8 cellular contexts compared by ENCODE assay signal in the genomic region with DNA sequence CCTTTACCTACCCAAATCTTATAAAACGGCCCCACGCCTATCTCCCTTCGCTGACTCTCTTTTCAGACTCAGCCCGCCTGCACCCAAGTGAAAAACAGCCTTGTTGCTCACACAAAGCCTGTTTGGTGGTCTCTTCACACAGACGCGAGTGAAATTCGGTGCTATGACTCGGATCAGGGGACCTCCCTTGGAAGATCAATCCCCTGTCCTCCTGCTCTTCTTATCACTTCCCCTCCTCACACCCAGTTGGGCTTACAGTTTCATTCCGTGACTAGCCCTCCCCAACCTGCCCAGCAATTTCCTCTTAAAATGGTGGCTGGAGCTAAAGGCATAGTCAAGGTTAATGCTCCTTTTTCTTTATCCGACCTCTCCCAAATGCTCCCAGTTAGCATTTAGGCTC.
DNase-seq lines count a peak whose midpoint lies in the region; ATAC-seq, FAIRE-seq and TF ChIP-seq lines count a peak whose summit lies in the region.
"Not testable (repeated sequence)": the region's sequence is repeated elsewhere in the genome, so short reads cannot be mapped to it uniquely, and the experiment has no call there.

No MANE protein-coding gene starts in this region.

- not testable (repeated sequence) for H3F3A ChIP-seq in GM23338 (replicated peaks; ENCODE audit: low read depth)

- peaks cover 15% of the 10 kb centered on the region for H3K4me1 Mint-ChIP-seq in GM23338
- H3K4me1 Mint-ChIP-seq in H9, nephron progenitor cell, neural crest cell: not testable (repeated sequence)
- peaks cover 11% of the 10 kb centered on the region for H3K4me1 Mint-ChIP-seq in endodermal cell

- not testable (repeated sequence) for H4K5ac ChIP-seq in H9 (ENCODE audit: insufficient read length, low read depth, low read length); H1 (ENCODE audit: insufficient read length, low read depth, low read length)
- H4K5ac ChIP-seq in mesendoderm (ENCODE audit: low read length), result peak overlapping the region; percentile 71

- not testable (repeated sequence) for H3K79me1 ChIP-seq in H9 (ENCODE audit: insufficient read depth, low read depth, low read length, poor library complexity, severe bottlenecking); H1 (ENCODE audit: low read depth, low read length); mesendoderm (ENCODE audit: low read length)

- H2BK15ac ChIP-seq in H9 (ENCODE audit: low read depth, low read length); H1 (ENCODE audit: low read length); mesendoderm (replicated peaks; ENCODE audit: low read depth): not testable (repeated sequence)

- not testable (repeated sequence) for FAIRE-seq in K562 (lab: Jason Lieb, UNC); H1 (lab: Jason Lieb, UNC)

- H3K4me3 Mint-ChIP-seq in GM23338, H9, endodermal cell, nephron progenitor cell, neural crest cell: not testable (repeated sequence)

- not testable (repeated sequence) for TF ChIP-seq EP300 in K562 (IDR thresholded peaks at IDR 0.05; ENCODE audit: low read length); H1 (IDR thresholded peaks at IDR 0.05; ENCODE audit: borderline replicate concordance in 1 of 2, low read depth in 2 of 2, low read length in 2 of 2)

- not testable (repeated sequence) for H2BK12ac ChIP-seq in H9 (ENCODE audit: insufficient read length, low read depth, low read length)
- peak overlapping the region; percentile 60; the same call in 1 of the 2 replicates for H2BK12ac ChIP-seq in H1 (ENCODE audit: low read depth, low read length)

- POLR2A ChIA-PET in K562 (lab: Yijun Ruan, JAX); H1 (lab: Charles Lee; ENCODE audit: partially characterized antibody): not testable (repeated sequence)

- TF ChIP-seq CTCF in GM23338 (conservative IDR thresholded peaks at IDR 0.05; ENCODE audit: low read depth in 2 of 2); H9 (conservative IDR thresholded peaks at IDR 0.05); K562 (IDR thresholded peaks at IDR 0.05 in 2 of 3, conservative IDR thresholded peaks at IDR 0.05 in 1 of 3; ENCODE audit: insufficient read depth in 2 of 3, low read depth in 1 of 3, low read length in 3 of 3); H1 (IDR thresholded peaks at IDR 0.05; ENCODE audit: control extremely low read depth in 1 of 3, insufficient read depth in 1 of 3, low read depth in 1 of 3, low read length in 3 of 3); endodermal cell (conservative IDR thresholded peaks at IDR 0.05); nephron progenitor cell (IDR thresholded peaks at IDR 0.05); neural crest cell (conservative IDR thresholded peaks at IDR 0.05): not testable (repeated sequence)

- DNase-seq in GM23338 (ENCODE audit: low spot score); H9; K562 (ENCODE audit: extremely low read depth in 1 of 4, low spot score in 3 of 4); H1 (ENCODE audit: low read depth in 1 of 2, low spot score in 2 of 2); nephron progenitor cell; neural crest cell (ENCODE audit: low read depth, low spot score): not testable (repeated sequence)
- peak; percentile 52 for DNase-seq in endodermal cell
- peak; percentile 70 for DNase-seq in mesendoderm

- not testable (repeated sequence) for H3T11ph ChIP-seq in H9 (ENCODE audit: low read length)

- not testable (repeated sequence) for H3K27me3 ChIP-seq in GM23338 (ENCODE audit: insufficient read depth); H9 (ENCODE audit: insufficient read depth, low read length); K562 (ENCODE audit: control insufficient read depth in 2 of 2, insufficient read depth in 2 of 2, low read length in 2 of 2); H1 (replicated peaks in 1 of 4; ENCODE audit: control insufficient read depth in 3 of 4, extremely low read depth in 1 of 4, insufficient read depth in 3 of 4, low read length in 3 of 4); endodermal cell (ENCODE audit: control insufficient read depth, insufficient read depth, low read length, poor library complexity, severe bottlenecking); mesendoderm (ENCODE audit: insufficient read depth, low read length, poor library complexity)

- H3K23ac ChIP-seq in H9 (ENCODE audit: insufficient read length, low read depth, low read length); H1 (ENCODE audit: insufficient read length); mesendoderm (ENCODE audit: low read length): not testable (repeated sequence)

- not testable (repeated sequence) for H3K23me2 ChIP-seq in H9 (ENCODE audit: insufficient read length, low read depth, low read length, poor library complexity, severe bottlenecking); H1 (ENCODE audit: low read depth, low read length)

- H3K9me3 ChIP-seq in H9 (ENCODE audit: control insufficient read depth, low read depth, low read length); K562 (replicated peaks; ENCODE audit: control insufficient read depth, insufficient read depth, low read depth, low read length); H1 (ENCODE audit: insufficient read depth in 2 of 2, low read depth in 1 of 2, low read length in 1 of 2); endodermal cell (ENCODE audit: control insufficient read depth, low read length): not testable (repeated sequence)

- H3K27ac ChIP-seq in GM23338 (ENCODE audit: low read depth); H9 (ENCODE audit: insufficient read length, low read depth, low read length); K562 (ENCODE audit: extremely low read depth, low read depth, low read length); H1 (ENCODE audit: low read depth, low read length); endodermal cell (ENCODE audit: low read depth, low read length); mesendoderm (ENCODE audit: low read depth, low read length): not testable (repeated sequence)

- not testable (repeated sequence) for H3K27ac Mint-ChIP-seq in GM23338
- H3K27ac Mint-ChIP-seq in H9 (peak overlapping the region in 2 of 3 experiments; percentile 20 to 84; a peak in 2 of 7 replicates), endodermal cell (peak overlapping the region; percentile 23), nephron progenitor cell (peak overlapping the region; percentile 14), neural crest cell (ENCODE audit: unreplicated experiment) (peak overlapping the region; percentile 8)

- H3K4me2 ChIP-seq in GM23338; H9 (ENCODE audit: insufficient read depth, insufficient read length, low read length); K562 (ENCODE audit: insufficient read depth, low read length); H1 (ENCODE audit: insufficient read depth in 1 of 2, low read depth in 2 of 2, low read length in 2 of 2); mesendoderm (ENCODE audit: low read length): not testable (repeated sequence)

- BruUV-seq in K562 (replicated peaks; lab: Mats Ljungman, UMichigan), result not testable (repeated sequence)

- not testable (repeated sequence) for H3K36me3 ChIP-seq in GM23338 (ENCODE audit: insufficient read depth); K562 (ENCODE audit: control insufficient read depth, insufficient read depth, low read length); H1 (ENCODE audit: control insufficient read depth in 2 of 4, insufficient read depth in 4 of 4, low read length in 3 of 4); endodermal cell (ENCODE audit: control insufficient read depth, insufficient read depth, low read length); mesendoderm (ENCODE audit: control insufficient read depth, insufficient read depth, low read length)

- not testable (repeated sequence) for H3K4ac ChIP-seq in H9 (ENCODE audit: low read depth, low read length); H1 (replicated peaks; ENCODE audit: insufficient read length, low read depth, low read length); mesendoderm (ENCODE audit: low read depth, low read length)

- H3K4me1 ChIP-seq in GM23338 (ENCODE audit: insufficient read depth), result peaks cover 22% of the 10 kb centered on the region
- not testable (repeated sequence) for H3K4me1 ChIP-seq in H9 (ENCODE audit: insufficient read depth, low read length); K562 (replicated peaks in 1 of 2; ENCODE audit: control insufficient read depth in 2 of 2, insufficient read depth in 2 of 2, low read length in 2 of 2); H1 (replicated peaks in 1 of 4; ENCODE audit: control insufficient read depth in 3 of 4, insufficient read depth in 4 of 4, low read length in 3 of 4); endodermal cell (ENCODE audit: control insufficient read depth, insufficient read depth, low read length); mesendoderm (ENCODE audit: control insufficient read depth, low read depth, low read length)

- not testable (repeated sequence) for H4K8ac ChIP-seq in H9 (replicated peaks; ENCODE audit: insufficient read length, low read depth, low read length); H1 (ENCODE audit: extremely low read depth, insufficient read depth, low read length); mesendoderm (ENCODE audit: low read depth, low read length)

- not testable (repeated sequence) for ATAC-seq in GM23338, K562

- not testable (repeated sequence) for H3K27me3 Mint-ChIP-seq in GM23338 (ENCODE audit: insufficient read depth, low read depth, poor library complexity); H9 (ENCODE audit: low read depth); endodermal cell (ENCODE audit: insufficient read depth); nephron progenitor cell (ENCODE audit: low read depth, poor library complexity); neural crest cell (ENCODE audit: low read depth)

- H2BK20ac ChIP-seq in H9 (ENCODE audit: low read depth, low read length, poor library complexity, severe bottlenecking); H1 (ENCODE audit: low read length): not testable (repeated sequence)

- no CpG with 5 or more reads among the region's 10 CpGs for WGBS in H9 (ENCODE audit: extremely low coverage, insufficient read length, low lambda C conversion rate)
- 8% methylated on average over 10 of the region's 10 CpGs for WGBS in K562 (ENCODE audit: insufficient coverage, low coverage, missing lambda C conversion rate)
- WGBS in H1 (ENCODE audit: extremely low coverage in 1 of 2, insufficient coverage in 1 of 2, insufficient read length in 1 of 2, insufficient replicate concordance in 2 of 2, low coverage in 1 of 2, low lambda C conversion rate in 2 of 2, missing lambda C conversion rate in 1 of 2), 2 experiments, result 87% methylated on average over 10 of the region's 10 CpGs; no CpG with 5 or more reads in 1 of the 2 experiments
- 91 to 94% methylated on average over 6 to 10 of the region's 10 CpGs for WGBS in endodermal cell (ENCODE audit: insufficient coverage in 1 of 2, insufficient read length in 1 of 2), 2 experiments
- no CpG with 5 or more reads among the region's 10 CpGs for WGBS in mesendoderm (ENCODE audit: extremely low coverage, insufficient coverage, low lambda C conversion rate)

- H2BK120ac ChIP-seq in H9 (ENCODE audit: low read depth, low read length, poor library complexity, severe bottlenecking); H1 (replicated peaks; ENCODE audit: low read depth, low read length); mesendoderm (ENCODE audit: low read depth, low read length): not testable (repeated sequence)

- H3K79me2 ChIP-seq in GM23338 (replicated peaks; ENCODE audit: insufficient read depth); H9 (ENCODE audit: insufficient read depth, low read length); K562 (ENCODE audit: control insufficient read depth, insufficient read depth, low read length); H1 (ENCODE audit: control insufficient read depth in 1 of 2, insufficient read depth in 2 of 2, low read length in 2 of 2); mesendoderm (ENCODE audit: control insufficient read depth, insufficient read depth, low read length): not testable (repeated sequence)

- not testable (repeated sequence) for H3K9me2 ChIP-seq in GM23338 (ENCODE audit: insufficient read depth)

- not testable (repeated sequence) for TF ChIP-seq POLR2A in K562 (conservative IDR thresholded peaks at IDR 0.05); H1 (IDR thresholded peaks at IDR 0.05; ENCODE audit: control extremely low read depth in 1 of 2, low read depth in 2 of 2, low read length in 2 of 2)

- not testable (repeated sequence) for H3K56ac ChIP-seq in H9 (ENCODE audit: insufficient read length, low read depth, low read length); H1 (replicated peaks; ENCODE audit: insufficient read length, low read depth, low read length); mesendoderm (ENCODE audit: low read length)

- not testable (repeated sequence) for H2AK5ac ChIP-seq in H9 (ENCODE audit: insufficient read length, low read length); H1 (ENCODE audit: low read depth, low read length); mesendoderm (ENCODE audit: low read length)

- in situ Hi-C loops in K562 (cut with MboI), result not testable (repeated sequence)

- not testable (repeated sequence) for H4K20me1 ChIP-seq in GM23338 (replicated peaks; ENCODE audit: insufficient read depth); H9 (ENCODE audit: control insufficient read depth, insufficient read depth, insufficient read length); K562 (replicated peaks; ENCODE audit: control insufficient read depth, insufficient read depth, low read length); H1 (replicated peaks in 1 of 2; ENCODE audit: control insufficient read depth in 1 of 2, insufficient read depth in 2 of 2, low read length in 2 of 2)

- not testable (repeated sequence) for H3K14ac ChIP-seq in H9 (ENCODE audit: insufficient read depth, low read length); H1 (ENCODE audit: insufficient read length)

- H3K9me3 Mint-ChIP-seq in GM23338, H9, endodermal cell, nephron progenitor cell, neural crest cell: not testable (repeated sequence)

- CTCF ChIA-PET in K562 (lab: Yijun Ruan, JAX; ENCODE audit: low intra/inter-chr PET ratio); H1 (lab: Charles Lee; ENCODE audit: partially characterized antibody): not testable (repeated sequence)

- not testable (repeated sequence) for H3K18ac ChIP-seq in H9 (ENCODE audit: insufficient read length, low read depth, low read length); mesendoderm (ENCODE audit: low read length)
- peak overlapping the region; percentile 32; the same call in 1 of the 2 replicates for H3K18ac ChIP-seq in H1 (ENCODE audit: extremely low read depth, low read length)

- not testable (repeated sequence) for H3K9ac ChIP-seq in H9 (ENCODE audit: extremely low read depth, insufficient read length, low read length); K562 (ENCODE audit: insufficient read depth in 1 of 2, low read depth in 2 of 2, low read length in 2 of 2); H1 (replicated peaks in 1 of 4; ENCODE audit: extremely low read depth in 1 of 4, low read depth in 3 of 4, low read length in 3 of 4); endodermal cell (ENCODE audit: extremely low read depth, low read length, poor library complexity, severe bottlenecking); mesendoderm (ENCODE audit: low read length)

- H2AFZ ChIP-seq in GM23338 (peak overlapping the region; percentile 80; the same call in 1 of the 2 replicates), H9 (ENCODE audit: low read length) (peak overlapping the region; percentile 23), K562 (ENCODE audit: low read depth, low read length) (peak overlapping the region; percentile 68; the same call in 1 of the 2 replicates), H1 (ENCODE audit: low read length) (peak overlapping the region; percentile 89; the same call in 1 of the 2 replicates)

- not testable (repeated sequence) for H3K36me3 Mint-ChIP-seq in GM23338 (ENCODE audit: low read depth); H9 (ENCODE audit: insufficient read depth in 1 of 3, low read depth in 3 of 3); endodermal cell (ENCODE audit: low read depth); nephron progenitor cell (ENCODE audit: low read depth); neural crest cell (ENCODE audit: low read depth)

- not testable (repeated sequence) for TF ChIP-seq RAD21 in K562 (CRISPR knock-in tag; conservative IDR thresholded peaks at IDR 0.05 in 1 of 2, IDR thresholded peaks at IDR 0.05 in 1 of 2); H1 (IDR thresholded peaks at IDR 0.05 in 1 of 2, conservative IDR thresholded peaks at IDR 0.05 in 1 of 2; ENCODE audit: low read depth in 2 of 2, low read length in 2 of 2)

- not testable (repeated sequence) for H4K91ac ChIP-seq in H9 (ENCODE audit: insufficient read length, low read depth, low read length); H1 (replicated peaks; ENCODE audit: insufficient read length, low read length)

- intact Hi-C loops in K562 (cut with micrococcal nuclease), result not testable (repeated sequence)

- not testable (repeated sequence) for H2BK5ac ChIP-seq in H9 (ENCODE audit: insufficient read length, low read length); mesendoderm (ENCODE audit: low read length)
- H2BK5ac ChIP-seq in H1 (ENCODE audit: low read depth, low read length), result peak overlapping the region; percentile 24; the same call in 1 of the 2 replicates

- not testable (repeated sequence) for H3K9me1 ChIP-seq in K562 (ENCODE audit: control insufficient read depth, insufficient read depth, low read length)

- not testable (repeated sequence) for H3K4me3 ChIP-seq in GM23338; K562; H1 (ENCODE audit: extremely low read depth in 1 of 4, insufficient read depth in 2 of 4, low read depth in 3 of 4, low read length in 4 of 4); endodermal cell (ENCODE audit: low read length); mesendoderm (ENCODE audit: low read length)

Comparison
In these comparisons a context has a peak if more than half of its experiments do, and no peak if none do; other contexts are left out.
1. H2AFZ ChIP-seq: peak in every context shown above with its lines; median percentile 89 in H1; 80 in GM23338; 68 in K562; 23 in H9.